Comparison of ENCODE assay signal across 22 cellular contexts in genomic region chr2:223669453-223670225, GRCh38.
DNase-seq lines count a peak whose midpoint lies in the region; ATAC-seq, FAIRE-seq and TF ChIP-seq lines count a peak whose summit lies in the region.
"Had no signal": no experiment of that assay in that cellular context is flagged by ENCODE, and none has a peak within 500 bp of the region (broad histone marks: within the 10 kb centered on the region; RNA-seq: fewer than 3 reads in every experiment).

No MANE protein-coding gene starts in this region.

- H3K4me1 ChIP-seq in mesenchymal stem cell (ENCODE audit: control insufficient read depth, insufficient read depth, low read depth, low read length) (peaks cover 1% of the 10 kb centered on the region), stomach (no peaks in the 10 kb centered on the region)
- H3K4me1 ChIP-seq: heart right ventricle had no signal

- H3K27me3 ChIP-seq in bronchial epithelial cell (ENCODE audit: control insufficient read depth, insufficient read depth, low read length), result no peaks in the 10 kb centered on the region
- no peaks in the 10 kb centered on the region for H3K27me3 ChIP-seq in mesenchymal stem cell (ENCODE audit: control insufficient read depth in 1 of 2, insufficient read depth in 1 of 2, low read length in 2 of 2)
- no peaks in the 10 kb centered on the region for H3K27me3 ChIP-seq in stomach

- no peak overlapping the region for H3K14ac ChIP-seq in mesenchymal stem cell (ENCODE audit: low read length in 2 of 2)

- no peak overlapping the region for H3K18ac ChIP-seq in mesenchymal stem cell (ENCODE audit: low read depth in 1 of 2, low read length in 2 of 2)

- no peak overlapping the region for H2AFZ ChIP-seq in mesenchymal stem cell (ENCODE audit: low read depth, low read length)

- no peak for TF ChIP-seq EP300 in stomach (IDR thresholded peaks at IDR 0.05)

- H3K27ac ChIP-seq in mesenchymal stem cell (ENCODE audit: low read length, poor library complexity, severe bottlenecking), result no peak overlapping the region
- H3K27ac ChIP-seq in stomach, result no peak overlapping the region
- H3K27ac ChIP-seq: heart right ventricle, thoracic aorta had no signal

- no peak overlapping the region for H4K8ac ChIP-seq in mesenchymal stem cell (ENCODE audit: low read length)

- no peaks in the 10 kb centered on the region for H3K79me1 ChIP-seq in mesenchymal stem cell (replicated peaks; ENCODE audit: low read length, poor library complexity, severe bottlenecking)

- TF ChIP-seq CTCF in bronchial epithelial cell (IDR thresholded peaks at IDR 0.05; ENCODE audit: insufficient read depth, low read length, severe bottlenecking) (no peak), stomach (IDR thresholded peaks at IDR 0.05) (no peak)

- no peak overlapping the region for H3K4ac ChIP-seq in mesenchymal stem cell (ENCODE audit: low read depth in 1 of 2, low read length in 2 of 2)

- no peak overlapping the region for H3K4me2 ChIP-seq in mesenchymal stem cell (ENCODE audit: low read length, poor library complexity, severe bottlenecking)

- H2AK5ac ChIP-seq in mesenchymal stem cell (ENCODE audit: low read length, severe bottlenecking), result peak overlapping the region; percentile 75

- H2BK15ac ChIP-seq in mesenchymal stem cell (ENCODE audit: low read depth, poor library complexity, severe bottlenecking), result no peak overlapping the region

- H3K9me3 ChIP-seq in mesenchymal stem cell (ENCODE audit: control insufficient read depth, low read length) (no peaks in the 10 kb centered on the region), stomach (no peaks in the 10 kb centered on the region)
- H3K9me3 ChIP-seq: heart right ventricle, thoracic aorta had no signal

- no peak overlapping the region for H2BK12ac ChIP-seq in mesenchymal stem cell (ENCODE audit: low read length in 2 of 2)

- no peak overlapping the region for H3K9ac ChIP-seq in mesenchymal stem cell (ENCODE audit: low read length)

- no peak for FAIRE-seq in bronchial epithelial cell (lab: Jason Lieb, UNC)
- FAIRE-seq: HepG2, kidney had no signal

- peak overlapping the region; percentile 57 for H2BK5ac ChIP-seq in mesenchymal stem cell (ENCODE audit: low read depth, low read length, poor library complexity, severe bottlenecking)

- H3K36me3 ChIP-seq in bronchial epithelial cell (ENCODE audit: control insufficient read depth, insufficient read depth, low read length) (no peaks in the 10 kb centered on the region), mesenchymal stem cell (ENCODE audit: control insufficient read depth in 1 of 2, insufficient read depth in 2 of 2, low read depth in 1 of 2, low read length in 2 of 2) (no peaks in the 10 kb centered on the region), stomach (no peaks in the 10 kb centered on the region)
- H3K36me3 ChIP-seq: heart right ventricle, thoracic aorta had no signal

- DNase-seq in ELR (ENCODE audit: low read depth), result peak; percentile 28
- DNase-seq in NCI-H226, result peak; percentile 85
- DNase-seq in bronchial epithelial cell (ENCODE audit: low read depth), result peak; percentile 10
- peak; percentile 50 for DNase-seq in mesenchymal stem cell
- DNase-seq in stomach, result no peak
- DNase-seq in DMS 273 (lab: John Stamatoyannopoulos, UW; ENCODE audit: unreplicated experiment), result no peak
- DNase-seq: amygdala; COR-L47; cortex of kidney; heart right ventricle; kidney; NCI-H1048; NCI-H69; occipital lobe; stimulated activated CD4-positive, alpha-beta T cell treated with anti-CD3 and anti-CD28 coated beads, Interleukin-4, amount 100 ng/mL, for 24 hours; stimulated activated CD8-positive, alpha-beta memory T cell treated with anti-CD3 and anti-CD28 coated beads, Interleukin-4, amount 100 ng/mL, for 48 hours; T-helper 17 cell had no signal

- H3K23ac ChIP-seq in mesenchymal stem cell (ENCODE audit: low read length in 2 of 2), result no peak overlapping the region

- WGBS in mesenchymal stem cell, result 83% methylated on average over 7 of the region's 8 CpGs
- WGBS in stomach, 5 donors, result 82 to 90% (median 87%) methylated on average over 8 of the region's 8 CpGs

- H4K91ac ChIP-seq in mesenchymal stem cell (ENCODE audit: low read length), result no peak overlapping the region

- no peak overlapping the region for H2BK120ac ChIP-seq in mesenchymal stem cell (ENCODE audit: low read depth, low read length)

- no peak overlapping the region for H3K4me3 ChIP-seq in bronchial epithelial cell (ENCODE audit: low read depth, low read length)
- no peak overlapping the region for H3K4me3 ChIP-seq in mesenchymal stem cell (ENCODE audit: insufficient read depth in 1 of 2, low read depth in 1 of 2, low read length in 2 of 2)
- no peak overlapping the region for H3K4me3 ChIP-seq in stomach
- H3K4me3 ChIP-seq: heart right ventricle, thoracic aorta had no signal

- no peak for ATAC-seq in GM18519 (IDR thresholded peaks at IDR 0.05; ENCODE audit: low FRiP score, unreplicated experiment)
- ATAC-seq in HG02938 (IDR thresholded peaks at IDR 0.05; ENCODE audit: unreplicated experiment), result no peak
- ATAC-seq: activated CD4-positive, CD25-positive, alpha-beta regulatory T cell treated with anti-CD3 and anti-CD28 coated beads, Interleukin-2, amount 50 U/mL, for 24 hours; heart right ventricle; HepG2; T-helper 17 cell had no signal

- intact Hi-C loops in stomach (cut with DNase I; ENCODE audit: low total_unique reads), result no loop called here

- TF ChIP-seq POLR2A in stomach (IDR thresholded peaks at IDR 0.05), result no peak

Comparison
In these comparisons a context has a peak if more than half of its experiments do, and no peak if none do; other contexts are left out.
1. DNase-seq: peak in ELR (single experiment), NCI-H226 (single experiment), bronchial epithelial cell (single experiment) and mesenchymal stem cell (single experiment); none in stomach (single experiment) and DMS 273 (single experiment).